16 cellular contexts compared by ENCODE assay signal in genomic region chr21:35394634-35395369, GRCh38.
A peak's percentile ranks its signal among the peaks of the same experiment; 100 is the strongest.
DNase-seq lines count a peak whose midpoint lies in the region; ATAC-seq and TF ChIP-seq lines count a peak whose summit lies in the region.
"Had no signal": no experiment of that assay in that cellular context is flagged by ENCODE, and none has a peak within 500 bp of the region (broad histone marks: within the 10 kb centered on the region; RNA-seq: fewer than 3 reads in every experiment).

No MANE protein-coding gene starts in this region.

- H3K4me3 ChIP-seq in DND-41 (ENCODE audit: low read depth in 1 of 2, low read length in 2 of 2): no peak overlapping the region
- H3K4me3 ChIP-seq: GM23248, left ventricle myocardium inferior, tibial artery had no signal

- no peaks in the 10 kb centered on the region for H3K27me3 ChIP-seq in DND-41 (ENCODE audit: insufficient read depth, low read length, poor library complexity)
- H3K27me3 ChIP-seq: tibial artery had no signal

- peaks cover 18% of the 10 kb centered on the region for H3K4me1 ChIP-seq in DND-41 (ENCODE audit: insufficient read depth, low read length)
- H3K4me1 ChIP-seq: left ventricle myocardium inferior, parathyroid adenoma, tibial artery had no signal

- no peak overlapping the region for H2AFZ ChIP-seq in DND-41 (ENCODE audit: low read depth, low read length)
- H2AFZ ChIP-seq: GM23248, parathyroid adenoma had no signal

- H3K4me2 ChIP-seq in DND-41 (ENCODE audit: insufficient read depth, low read length): no peak overlapping the region

- DNase-seq in DND-41 (no peak), KG1 (lab: John Stamatoyannopoulos, UW) (peak; percentile 15), SIG-M5 (lab: John Stamatoyannopoulos, UW) (peak; percentile 55), foreskin melanocyte (peak; percentile 24), NCI-H2029 (lab: John Stamatoyannopoulos, UW) (no peak), posterior cingulate gyrus (no peak), pons (ENCODE audit: low spot score) (no peak)
- DNase-seq: activated CD4-positive, alpha-beta T cell treated with anti-CD3 and anti-CD28 coated beads for 1 hour; left ventricle myocardium inferior; NCI-H1930; NCI-H524 treated with DMSO at 0.1 percent for 48 hours; small intestine had no signal

- H3K27ac ChIP-seq in DND-41 (ENCODE audit: low read length): no peak overlapping the region
- H3K27ac ChIP-seq: GM23248, left ventricle myocardium inferior, parathyroid adenoma, tibial artery had no signal

- intact Hi-C loops in posterior cingulate gyrus (cut with DNase I): no loop called here

- no peaks in the 10 kb centered on the region for H3K79me2 ChIP-seq in DND-41 (ENCODE audit: insufficient read depth, low read length)
- H3K79me2 ChIP-seq: parathyroid adenoma had no signal

- H3K9ac ChIP-seq in DND-41 (ENCODE audit: low read depth, low read length): no peak overlapping the region
- H3K9ac ChIP-seq: GM23248, parathyroid adenoma had no signal

- H3K9me3 ChIP-seq in DND-41 (ENCODE audit: insufficient read depth, low read length, severe bottlenecking): no peaks in the 10 kb centered on the region
- H3K9me3 ChIP-seq: left ventricle myocardium inferior, tibial artery had no signal

- H3K36me3 ChIP-seq in DND-41 (ENCODE audit: insufficient read depth, low read length): no peaks in the 10 kb centered on the region
- H3K36me3 ChIP-seq: left ventricle myocardium inferior, tibial artery had no signal

- no peaks in the 10 kb centered on the region for H4K20me1 ChIP-seq in DND-41 (ENCODE audit: insufficient read depth, low read length)

- no peak for TF ChIP-seq CTCF in DND-41 (IDR thresholded peaks at IDR 0.05; ENCODE audit: borderline replicate concordance, extremely low read depth, low read length, poor library complexity, severe bottlenecking)

- ATAC-seq in DND-41 (ENCODE audit: insufficient read depth, low read depth) (peak; percentile 59), GM21825 (IDR thresholded peaks at IDR 0.05; ENCODE audit: unreplicated experiment) (no peak)

Comparison
In these comparisons a context has a peak if more than half of its experiments do, and no peak if none do; other contexts are left out.
1. DNase-seq: peak in KG1 (single experiment), SIG-M5 (single experiment) and foreskin melanocyte (single experiment); none in DND-41 (single experiment), NCI-H2029 (single experiment), posterior cingulate gyrus (0 of 10) and pons (single experiment).